14 cellular contexts compared by ENCODE assay signal in the genomic region with DNA sequence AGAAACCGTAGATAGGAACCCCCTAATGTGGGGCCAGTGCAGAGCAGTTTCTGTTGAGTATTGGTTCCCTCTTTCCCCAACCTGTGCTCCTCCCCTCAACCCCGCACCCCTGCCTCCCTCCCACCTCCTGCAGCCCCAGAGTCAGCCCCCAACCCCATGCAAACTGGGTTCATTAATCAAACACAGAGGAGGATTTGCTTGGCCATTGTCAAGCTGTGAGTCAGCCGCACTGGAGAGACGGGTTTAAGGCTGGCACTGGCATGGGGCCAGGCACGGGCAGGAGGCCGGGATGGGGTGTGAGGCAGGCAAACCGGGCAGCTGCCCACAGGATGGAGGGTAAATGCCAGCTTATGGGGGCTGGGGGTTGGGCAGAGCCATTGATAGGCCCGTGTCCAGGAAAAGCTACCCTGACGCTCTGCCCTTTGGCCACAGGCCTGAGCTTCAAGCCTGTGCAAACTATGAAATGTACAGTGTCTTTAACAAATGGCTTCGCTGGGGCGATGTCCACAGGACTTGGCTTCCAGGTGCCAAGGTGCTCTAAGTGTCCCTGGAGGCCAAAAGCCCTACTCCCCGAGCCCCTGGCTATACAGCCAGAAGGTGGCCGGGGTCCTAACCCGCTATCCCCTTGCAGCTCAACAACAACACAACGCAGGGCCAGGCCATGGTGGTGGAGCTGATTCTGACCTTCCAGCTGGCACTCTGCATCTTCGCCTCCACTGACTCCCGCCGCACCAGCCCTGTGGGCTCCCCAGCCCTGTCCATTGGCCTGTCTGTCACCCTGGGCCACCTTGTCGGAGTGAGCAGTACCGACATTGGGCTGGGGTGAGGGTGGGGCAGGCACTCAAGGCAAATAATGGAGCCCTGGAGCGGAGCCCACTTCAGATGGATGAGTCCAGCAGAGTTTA. TPM values are rescaled to one million over a fixed set of nuclear protein-coding genes. Genes with fewer than 3 reads are reported as not detected.
DNase-seq lines count a peak whose midpoint lies in the region; ATAC-seq and TF ChIP-seq lines count a peak whose summit lies in the region.
"Had no signal": no experiment of that assay in that cellular context is flagged by ENCODE, and none has a peak within 500 bp of the region (broad histone marks: within the 10 kb centered on the region; RNA-seq: fewer than 3 reads in every experiment).

No MANE protein-coding gene starts in this region.

- H3K27me3 ChIP-seq in body of pancreas (peaks cover 0 to 9% of the 10 kb centered on the region in 2 donors), right lobe of liver (peaks cover 0 to 9% of the 10 kb centered on the region in 2 donors), tibial nerve (peaks cover 0 to 31% of the 10 kb centered on the region in 2 donors)

- H3K4me3 ChIP-seq in body of pancreas (no peak overlapping the region), right lobe of liver (no peak overlapping the region), tibial nerve (no peak overlapping the region)
- H3K4me3 ChIP-seq: BLaER1, SK-N-MC had no signal

- peak overlapping the region; percentile 50 to 72 (median 58) for H3K27ac ChIP-seq in body of pancreas
- H3K27ac ChIP-seq in right lobe of liver, result peak overlapping the region in 1 of 3 donors; percentile 47
- H3K27ac ChIP-seq in tibial nerve, result peak overlapping the region in 1 of 4 donors; percentile 41
- H3K27ac ChIP-seq: BLaER1, HL-60, SK-N-MC had no signal

- H3K4me1 ChIP-seq in body of pancreas (peaks cover 52% of the 10 kb centered on the region), right lobe of liver (peaks cover 0 to 28% (median 3%) of the 10 kb centered on the region in 4 donors), tibial nerve (peaks cover 0 to 46% (median 16%) of the 10 kb centered on the region in 4 donors)

- peaks cover 15% of the 10 kb centered on the region for H3K4me1 Mint-ChIP-seq in stimulated activated naive CD8-positive, alpha-beta T cell treated with anti-CD3 and anti-CD28 coated beads, Interleukin-15, amount 100 ng/mL, for 72 hours

- H3K9me3 Mint-ChIP-seq in stimulated activated naive CD8-positive, alpha-beta T cell treated with anti-CD3 and anti-CD28 coated beads, Interleukin-15, amount 100 ng/mL, for 72 hours, result no peaks in the 10 kb centered on the region

- intact Hi-C loops in body of pancreas (cut with DNase I), result no loop called here
- intact Hi-C loops in right lobe of liver (cut with DNase I), result no loop called here

- WGBS in body of pancreas, 2 donors, result 45 to 56% methylated on average over 8 to 20 of the region's 21 CpGs
- WGBS in right lobe of liver (ENCODE audit: insufficient coverage, low coverage, low lambda C conversion rate, missing lambda C conversion rate), result 27% methylated on average over 10 of the region's 21 CpGs
- WGBS in tibial nerve, 2 donors, result 65 to 71% methylated on average over 17 to 21 of the region's 21 CpGs

- peak overlapping the region in 1 of 2 donors; percentile 43 for H3K27ac Mint-ChIP-seq in stimulated activated naive CD8-positive, alpha-beta T cell treated with anti-CD3 and anti-CD28 coated beads, Interleukin-15, amount 100 ng/mL, for 72 hours

- peak; percentile 68 for ATAC-seq in body of pancreas
- ATAC-seq in right lobe of liver, result peak; percentile 75 to 81 (median 78)
- ATAC-seq in HG02884 (IDR thresholded peaks at IDR 0.05; ENCODE audit: unreplicated experiment), result no peak
- no peak for ATAC-seq in stimulated activated naive CD8-positive, alpha-beta T cell treated with anti-CD3 and anti-CD28 coated beads, Interleukin-15, amount 100 ng/mL, for 72 hours

- TF ChIP-seq CTCF in body of pancreas (IDR thresholded peaks at IDR 0.05) (no peak), right lobe of liver (IDR thresholded peaks at IDR 0.05) (no peak), tibial nerve (IDR thresholded peaks at IDR 0.05) (no peak)

- peak; percentile 81 for DNase-seq in A172 (ENCODE audit: low spot score)
- DNase-seq in body of pancreas, result peak; percentile 85 to 97 (median 90)
- DNase-seq in right lobe of liver, result peak; percentile 86 to 94 (median 94)
- DNase-seq in stimulated activated naive CD8-positive, alpha-beta T cell treated with anti-CD3 and anti-CD28 coated beads, Interleukin-15, amount 100 ng/mL, for 72 hours, result no peak
- no peak for DNase-seq in activated CD4-positive, CD25-positive, alpha-beta regulatory T cell (lab: John Stamatoyannopoulos, UW)
- DNase-seq in tibial nerve (ENCODE audit: low spot score in 2 of 2), result no peak
- DNase-seq: activated naive CD4-positive, alpha-beta T cell treated with Interleukin-2 at 50 U/mL for 16 hours; glutamatergic neuron; stimulated activated CD4-positive, alpha-beta T cell treated with anti-CD3 and anti-CD28 coated beads, Interleukin-15, amount 100 ng/mL, for 24 hours had no signal

- no peak overlapping the region for H3K4me3 Mint-ChIP-seq in stimulated activated naive CD8-positive, alpha-beta T cell treated with anti-CD3 and anti-CD28 coated beads, Interleukin-15, amount 100 ng/mL, for 72 hours

- TF ChIP-seq EP300 in Ishikawa (IDR thresholded peaks at IDR 0.05; ENCODE audit: borderline replicate concordance), result peak; percentile 98
- no peak for TF ChIP-seq EP300 in tibial nerve (IDR thresholded peaks at IDR 0.05)

- no peaks in the 10 kb centered on the region for H3K36me3 ChIP-seq in body of pancreas (replicated peaks in 1 of 2; ENCODE audit: insufficient read depth in 1 of 2, low read depth in 2 of 2)
- no peaks in the 10 kb centered on the region for H3K36me3 ChIP-seq in right lobe of liver
- no peaks in the 10 kb centered on the region for H3K36me3 ChIP-seq in tibial nerve
- H3K36me3 ChIP-seq: BLaER1 had no signal

- peak; percentile 34; the same call in 1 of the 2 replicates for TF ChIP-seq RAD21 in Ishikawa (IDR thresholded peaks at IDR 0.05; ENCODE audit: low read depth)

- H3K9me3 ChIP-seq in body of pancreas (no peaks in the 10 kb centered on the region), right lobe of liver (no peaks in the 10 kb centered on the region), tibial nerve (no peaks in the 10 kb centered on the region)
- H3K9me3 ChIP-seq: BLaER1 had no signal

- H3K27me3 Mint-ChIP-seq in stimulated activated naive CD8-positive, alpha-beta T cell treated with anti-CD3 and anti-CD28 coated beads, Interleukin-15, amount 100 ng/mL, for 72 hours, result peaks cover 81% of the 10 kb centered on the region

- TF ChIP-seq POLR2A in body of pancreas (IDR thresholded peaks at IDR 0.05) (no peak), right lobe of liver (IDR thresholded peaks at IDR 0.05) (no peak), tibial nerve (IDR thresholded peaks at IDR 0.05) (no peak)

TF ChIP-seq in Ishikawa, 13 proteins besides CTCF, POLR2A, EP300 and RAD21 (continues in another document):
- TF ChIP-seq TAF1 (IDR thresholded peaks at IDR 0.05; ENCODE audit: low read depth) (peak; percentile 39; the same call in 1 of the 2 replicates), TCF12 (IDR thresholded peaks at IDR 0.05; ENCODE audit: low read depth) (peak; percentile 98), YY1 (IDR thresholded peaks at IDR 0.05; ENCODE audit: low read depth) (peak; percentile 81), EGR1 (IDR thresholded peaks at IDR 0.05) (0 out of 2 replicates have a peak, but pooled peaks have one; percentile 26), FOXM1 (IDR thresholded peaks at IDR 0.05; ENCODE audit: borderline replicate concordance, low read depth) (no peak; the same call in none of the 2 replicates), CEBPB (IDR thresholded peaks at IDR 0.05) (peak; percentile 54; the same call in 1 of the 2 replicates), CREB1 (IDR thresholded peaks at IDR 0.05; ENCODE audit: low read depth) (no peak), TEAD4 (IDR thresholded peaks at IDR 0.05) (peak; percentile 92)
- TF ChIP-seq, protein P1, sequence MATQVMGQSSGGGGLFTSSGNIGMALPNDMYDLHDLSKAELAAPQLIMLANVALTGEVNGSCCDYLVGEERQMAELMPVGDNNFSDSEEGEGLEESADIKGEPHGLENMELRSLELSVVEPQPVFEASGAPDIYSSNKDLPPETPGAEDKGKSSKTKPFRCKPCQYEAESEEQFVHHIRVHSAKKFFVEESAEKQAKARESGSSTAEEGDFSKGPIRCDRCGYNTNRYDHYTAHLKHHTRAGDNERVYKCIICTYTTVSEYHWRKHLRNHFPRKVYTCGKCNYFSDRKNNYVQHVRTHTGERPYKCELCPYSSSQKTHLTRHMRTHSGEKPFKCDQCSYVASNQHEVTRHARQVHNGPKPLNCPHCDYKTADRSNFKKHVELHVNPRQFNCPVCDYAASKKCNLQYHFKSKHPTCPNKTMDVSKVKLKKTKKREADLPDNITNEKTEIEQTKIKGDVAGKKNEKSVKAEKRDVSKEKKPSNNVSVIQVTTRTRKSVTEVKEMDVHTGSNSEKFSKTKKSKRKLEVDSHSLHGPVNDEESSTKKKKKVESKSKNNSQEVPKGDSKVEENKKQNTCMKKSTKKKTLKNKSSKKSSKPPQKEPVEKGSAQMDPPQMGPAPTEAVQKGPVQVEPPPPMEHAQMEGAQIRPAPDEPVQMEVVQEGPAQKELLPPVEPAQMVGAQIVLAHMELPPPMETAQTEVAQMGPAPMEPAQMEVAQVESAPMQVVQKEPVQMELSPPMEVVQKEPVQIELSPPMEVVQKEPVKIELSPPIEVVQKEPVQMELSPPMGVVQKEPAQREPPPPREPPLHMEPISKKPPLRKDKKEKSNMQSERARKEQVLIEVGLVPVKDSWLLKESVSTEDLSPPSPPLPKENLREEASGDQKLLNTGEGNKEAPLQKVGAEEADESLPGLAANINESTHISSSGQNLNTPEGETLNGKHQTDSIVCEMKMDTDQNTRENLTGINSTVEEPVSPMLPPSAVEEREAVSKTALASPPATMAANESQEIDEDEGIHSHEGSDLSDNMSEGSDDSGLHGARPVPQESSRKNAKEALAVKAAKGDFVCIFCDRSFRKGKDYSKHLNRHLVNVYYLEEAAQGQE (IDR thresholded peaks at IDR 0.05; ENCODE audit: low read depth), result no peak

RNA-seq across cellular contexts. Expression of a gene that starts 1.4 kb away (rescaled TPM):
- total RNA-seq in A172 (2014; rRNA removed; shearing (Covaris generic)), result 0.07 TPM in 1 of 2 replicates, not detected in the other
- total RNA-seq in body of pancreas (1 to 10 TPM; 1.3 to 2.1 TPM), right lobe of liver (not detected), tibial nerve (under 1 TPM in 1 of 4 donors, not detected in 3; 0.21 TPM)

RNA-seq across cellular contexts. Expression of a gene that starts 9.6 kb away (rescaled TPM):
- total RNA-seq in A172 (2014; rRNA removed; shearing (Covaris generic)), result not detected in 2 replicates
- total RNA-seq in body of pancreas, result not detected
- under 1 TPM in 2 of 6 experiments, not detected in 4; 0.31 to 0.34 TPM for total RNA-seq in right lobe of liver
- under 1 TPM in 2 of 4 donors, not detected in 2; 0.39 to 0.63 TPM for total RNA-seq in tibial nerve

RNA-seq across cellular contexts. Expression of a gene that starts 12.6 kb away (rescaled TPM):
- total RNA-seq in A172 (2014; rRNA removed; shearing (Covaris generic)), result not detected in 2 replicates
- total RNA-seq in body of pancreas (not detected), right lobe of liver (not detected), tibial nerve (not detected)

RNA-seq across cellular contexts. Expression of a gene that starts 59.4 kb away (rescaled TPM):
- not detected in 2 replicates for total RNA-seq in A172 (2014; rRNA removed; shearing (Covaris generic))
- 1 to 10 TPM; 1.0 to 4.9 TPM for total RNA-seq in body of pancreas
- total RNA-seq in right lobe of liver, result under 1 TPM in 1 of 6 experiments, not detected in 5; 0.16 TPM
- 10 to 100 TPM in 3 of 4 donors, 1 to 10 TPM in 1; 6.9 to 68.6 (median 36.9) TPM for total RNA-seq in tibial nerve

Comparison
In these comparisons a context has a peak if more than half of its experiments do, and no peak if none do; other contexts are left out.
1. DNase-seq: peak in A172 (single experiment), body of pancreas (4 of 4) and right lobe of liver (3 of 3); none in stimulated activated naive CD8-positive, alpha-beta T cell treated with anti-CD3 and anti-CD28 coated beads, Interleukin-15, amount 100 ng/mL, for 72 hours (0 of 2), activated CD4-positive, CD25-positive, alpha-beta regulatory T cell (0 of 4) and tibial nerve (0 of 2).
2. ATAC-seq: peak in body of pancreas (single experiment) and right lobe of liver (4 of 4); none in HG02884 (single experiment) and stimulated activated naive CD8-positive, alpha-beta T cell treated with anti-CD3 and anti-CD28 coated beads, Interleukin-15, amount 100 ng/mL, for 72 hours (single experiment).